ENCODE assay signal across 12 cellular contexts in the genomic region with DNA sequence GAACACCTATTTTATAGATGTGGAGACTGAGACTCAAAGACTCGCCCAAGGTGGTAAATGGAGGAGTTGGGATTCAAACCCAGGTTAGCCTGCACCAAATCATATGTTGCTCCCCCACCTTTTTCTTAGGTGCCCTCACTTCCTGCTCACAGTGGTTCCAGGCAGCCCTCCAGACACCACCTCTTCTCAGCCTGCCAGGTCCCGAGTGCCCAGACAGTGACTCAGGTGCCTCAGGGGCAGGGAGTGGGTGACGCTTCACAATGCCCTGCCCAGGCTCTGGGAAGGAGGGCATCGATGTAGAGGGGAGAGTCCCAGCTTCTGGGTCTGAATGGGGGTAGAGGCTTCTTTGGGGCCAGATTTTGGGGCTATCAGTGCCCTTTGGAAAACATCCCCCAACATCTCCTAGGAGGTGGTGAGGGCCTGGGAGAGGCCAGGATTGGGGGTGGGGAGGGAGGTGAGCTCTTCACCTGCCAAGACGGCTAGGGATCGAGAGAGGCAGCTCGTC. TPM values are rescaled to one million over a fixed set of nuclear protein-coding genes. Genes with fewer than 3 reads are reported as not detected.
A peak's percentile ranks its signal among the peaks of the same experiment; 100 is the strongest.
DNase-seq lines count a peak whose midpoint lies in the region; ATAC-seq, FAIRE-seq and TF ChIP-seq lines count a peak whose summit lies in the region.
"Had no signal": no experiment of that assay in that cellular context is flagged by ENCODE, and none has a peak within 500 bp of the region (broad histone marks: within the 10 kb centered on the region; RNA-seq: fewer than 3 reads in every experiment).

No MANE protein-coding gene starts in this region.

- TF ChIP-seq POLR2A in H54 (IDR thresholded peaks at IDR 0.05; ENCODE audit: low read depth, low read length), result no peak; the same call in 1 of the 2 replicates

- H3K36me3 ChIP-seq in hepatocyte (replicated peaks; ENCODE audit: insufficient read depth, low read depth), result no peaks in the 10 kb centered on the region
- H3K36me3 ChIP-seq: Peyer's patch had no signal

- no peak for TF ChIP-seq CTCF in hepatocyte (IDR thresholded peaks at IDR 0.05; ENCODE audit: poor library complexity)

- peaks cover 9% of the 10 kb centered on the region for H3K4me1 ChIP-seq in hepatocyte (ENCODE audit: insufficient read depth)

- no peaks in the 10 kb centered on the region for H3K79me2 ChIP-seq in hepatocyte

- no peaks in the 10 kb centered on the region for H3K27me3 ChIP-seq in hepatocyte
- H3K27me3 ChIP-seq: Peyer's patch had no signal

- H3K9me2 ChIP-seq in hepatocyte (replicated peaks; ENCODE audit: insufficient read depth), result no peaks in the 10 kb centered on the region

- DNase-seq in H54 (ENCODE audit: insufficient read length, low spot score) (peak; percentile 84), SW 1271 (lab: John Stamatoyannopoulos, UW) (peak; percentile 58 to 66), hepatocyte (ENCODE audit: low spot score) (no peak), NCI-H748 treated with DMSO at 0.1 percent for 48 hours (lab: John Stamatoyannopoulos, UW) (no peak), NCI-H2171 treated with DMSO at 0.1 percent for 48 hours (lab: John Stamatoyannopoulos, UW) (no peak), NCI-H1092 treated with DMSO at 0.1 percent for 48 hours (lab: John Stamatoyannopoulos, UW) (no peak)
- DNase-seq: activated CD4-positive, alpha-beta T cell treated with anti-CD3 and anti-CD28 coated beads, Interleukin-2, amount 10 ng/mL, durations not matched to agents 24 days and 14 days; COR-L47; NCI-H1092; Peyer's patch had no signal

- H3K4me3 ChIP-seq in hepatocyte, result no peak overlapping the region
- H3K4me3 ChIP-seq in skin epidermis, result no peak overlapping the region
- H3K4me3 ChIP-seq: Peyer's patch had no signal

- H3K9me3 ChIP-seq in hepatocyte (ENCODE audit: low read depth), result no peaks in the 10 kb centered on the region
- H3K9me3 ChIP-seq: Peyer's patch had no signal

- WGBS in hepatocyte (ENCODE audit: low lambda C conversion rate, missing lambda C conversion rate), result 74% methylated on average over 7 of the region's 7 CpGs

- peak; percentile 30 for FAIRE-seq in H54 (lab: Jason Lieb, UNC)

- no peaks in the 10 kb centered on the region for H4K20me1 ChIP-seq in hepatocyte (ENCODE audit: insufficient read depth, poor library complexity, severe bottlenecking)

- H3K4me2 ChIP-seq in hepatocyte, result no peak overlapping the region

- peak overlapping the region; percentile 67 for H3K27ac ChIP-seq in hepatocyte
- peak overlapping the region in 20 of 21 experiments; percentile 71 to 93 (median 86) for H3K27ac ChIP-seq in skin epidermis
- H3K27ac ChIP-seq: Peyer's patch had no signal

- ATAC-seq in HG03175 (IDR thresholded peaks at IDR 0.05; ENCODE audit: unreplicated experiment), result no peak

- H2AFZ ChIP-seq in hepatocyte, result no peak overlapping the region

RNA-seq across cellular contexts. Expression of gene DNAJB2, which starts 5.2 kb away (rescaled TPM):
- 47.4 and 50.7 TPM in 2 replicates for total RNA-seq in hepatocyte
- 19.4 and 20.1 TPM in 2 replicates for polyA plus RNA-seq in hepatocyte

RNA-seq across cellular contexts. Expression of gene TUBA4A, which starts 20.2 kb away (rescaled TPM):
- total RNA-seq in hepatocyte, result 4.7 and 9.6 TPM in 2 replicates
- polyA plus RNA-seq in hepatocyte, result 10.5 and 14.3 TPM in 2 replicates

RNA-seq across cellular contexts. Expression of gene TUBA4B, which starts 20.9 kb away (rescaled TPM):
- 0.13 TPM in 1 of 2 replicates, not detected in the other for total RNA-seq in hepatocyte
- not detected in 2 replicates for polyA plus RNA-seq in hepatocyte
- total RNA-seq: activated CD4-positive, alpha-beta T cell treated with anti-CD3 and anti-CD28 coated beads, Interleukin-2, amount 10 ng/mL, durations not matched to agents 24 days and 14 days; Peyer's patch had no signal

RNA-seq across cellular contexts. Expression of gene STK16, which starts 28.7 kb away (rescaled TPM):
- 35.6 and 38.8 TPM in 2 replicates for total RNA-seq in hepatocyte
- polyA plus RNA-seq in hepatocyte, result 7.7 and 10.1 TPM in 2 replicates

RNA-seq across cellular contexts. Expression of gene GLB1L, which starts 28.7 kb away (rescaled TPM):
- total RNA-seq in hepatocyte, result 5.9 and 9.6 TPM in 2 replicates
- 1.7 and 6.6 TPM in 2 replicates for polyA plus RNA-seq in hepatocyte

Comparison
In these comparisons a context has a peak if more than half of its experiments do, and no peak if none do; other contexts are left out.
1. DNase-seq: peak in H54 (single experiment) and SW 1271 (2 of 2); none in hepatocyte (single experiment), NCI-H748 treated with DMSO at 0.1 percent for 48 hours (single experiment), NCI-H2171 treated with DMSO at 0.1 percent for 48 hours (single experiment) and NCI-H1092 treated with DMSO at 0.1 percent for 48 hours (single experiment).